21 cellular contexts compared by ENCODE assay signal in the genomic region with DNA sequence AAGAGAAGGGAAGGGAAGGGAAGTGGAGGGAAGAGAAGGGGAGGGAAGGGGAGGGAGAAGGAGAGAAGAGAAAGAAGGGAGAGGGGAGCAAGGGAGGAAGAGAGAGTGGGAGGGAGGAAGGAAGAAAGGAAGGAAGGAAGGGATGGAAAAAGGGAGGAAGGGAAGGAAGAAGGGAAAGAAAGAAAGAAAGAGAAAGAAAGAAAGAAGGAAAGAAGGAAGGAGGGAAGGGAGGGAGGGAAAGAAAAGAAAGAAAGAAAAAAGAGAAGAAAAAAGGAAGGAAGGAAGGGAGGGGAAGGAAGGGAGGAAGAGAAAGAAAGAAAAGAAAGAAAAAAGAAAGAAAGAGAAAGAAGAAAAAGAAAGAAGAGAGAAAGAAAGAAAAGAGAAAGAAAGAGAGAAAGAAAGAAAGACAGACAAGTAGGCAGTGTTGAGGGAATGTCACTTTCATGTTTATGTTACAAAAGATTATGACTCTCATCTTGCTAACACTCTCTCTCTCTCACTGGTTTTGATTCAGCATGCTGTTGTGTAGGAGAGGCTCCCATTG. TPM values are rescaled to one million over a fixed set of nuclear protein-coding genes. Genes with fewer than 3 reads are reported as not detected.
DNase-seq lines count a peak whose midpoint lies in the region; ATAC-seq, FAIRE-seq and TF ChIP-seq lines count a peak whose summit lies in the region.
"Had no signal": no experiment of that assay in that cellular context is flagged by ENCODE, and none has a peak within 500 bp of the region (broad histone marks: within the 10 kb centered on the region; RNA-seq: fewer than 3 reads in every experiment).

No MANE protein-coding gene starts in this region.

- H4K20me1 ChIP-seq in HepG2 (ENCODE audit: insufficient read depth, low read length) = no peaks in the 10 kb centered on the region

- TF ChIP-seq POLR2A in HepG2 (IDR thresholded peaks at IDR 0.05; ENCODE audit: insufficient read depth in 1 of 2, low read depth in 2 of 2, low read length in 2 of 2) (no peak), right lobe of liver (IDR thresholded peaks at IDR 0.05) (no peak)

- TF ChIP-seq EP300 in HepG2 (IDR thresholded peaks at IDR 0.05; ENCODE audit: low read depth in 2 of 2, low read length in 2 of 2) (no peak), HepG2 (CRISPR knock-in tag; IDR thresholded peaks at IDR 0.05; ENCODE audit: borderline replicate concordance) (no peak)

- no peaks in the 10 kb centered on the region for H3K9me3 ChIP-seq in HepG2 (ENCODE audit: low read length)
- no peaks in the 10 kb centered on the region for H3K9me3 ChIP-seq in right lobe of liver
- H3K9me3 ChIP-seq in HEK293 (ENCODE audit: control insufficient read depth, insufficient read depth, low read depth, low read length) = no peaks in the 10 kb centered on the region
- H3K9me3 ChIP-seq: A549, Caco-2 had no signal

- no peaks in the 10 kb centered on the region for H3K36me3 ChIP-seq in HepG2 (replicated peaks in 1 of 2; ENCODE audit: control insufficient read depth in 1 of 2, insufficient read depth in 2 of 2, low read length in 2 of 2)
- H3K36me3 ChIP-seq in right lobe of liver = no peaks in the 10 kb centered on the region
- H3K36me3 ChIP-seq in HEK293 (ENCODE audit: control insufficient read depth in 2 of 2, insufficient read depth in 1 of 2, low read length in 2 of 2) = no peaks in the 10 kb centered on the region

- H3K79me2 ChIP-seq in HepG2 (ENCODE audit: insufficient read depth, low read length) = no peaks in the 10 kb centered on the region

- no peak overlapping the region for H3K4me3 ChIP-seq in HepG2 (replicated peaks in 1 of 3; ENCODE audit: insufficient read depth in 1 of 3, low read depth in 2 of 3, low read length in 3 of 3)
- H3K4me3 ChIP-seq in right lobe of liver = no peak overlapping the region
- no peak overlapping the region for H3K4me3 ChIP-seq in HEK293 (ENCODE audit: low read depth, low read length)
- H3K4me3 ChIP-seq: A549 had no signal

- TF ChIP-seq RAD21 in HepG2 (CRISPR knock-in tag; IDR thresholded peaks at IDR 0.05) = no peak

- intact Hi-C loops in HepG2 (cut with micrococcal nuclease; ENCODE audit: unreplicated experiment) = no loop called here
- intact Hi-C loops in right lobe of liver (cut with DNase I) = no loop called here

- FAIRE-seq in HepG2 (lab: Jason Lieb, UNC) = no peak
- FAIRE-seq: A549, GM12892, GM19239, H1 had no signal

- H3K4me1 ChIP-seq in HepG2 (ENCODE audit: insufficient read depth, low read length) (no peaks in the 10 kb centered on the region), right lobe of liver (no peaks in the 10 kb centered on the region), HEK293 (ENCODE audit: control insufficient read depth, insufficient read depth, low read length) (no peaks in the 10 kb centered on the region)
- H3K4me1 ChIP-seq: A549, Caco-2 had no signal

- TF ChIP-seq CTCF in HepG2 (CRISPR knock-in tag; IDR thresholded peaks at IDR 0.05) (no peak), right lobe of liver (IDR thresholded peaks at IDR 0.05) (no peak), HEK293 (tag by site-specific recombination; IDR thresholded peaks at IDR 0.05) (no peak), GM13976 (IDR thresholded peaks at IDR 0.05; ENCODE audit: borderline replicate concordance, control extremely low read depth, extremely low read depth, insufficient read depth, missing control alignments) (no peak)

- CTCF ChIA-PET in HepG2 (lab: Yijun Ruan, JAX; ENCODE audit: low intra/inter-chr PET ratio, low total read pairs) (no interaction called here), HEK293 (lab: Yijun Ruan, JAX) (no interaction called here)

- H3K4me2 ChIP-seq in HepG2 (ENCODE audit: low read depth, low read length) = no peak overlapping the region
- H3K4me2 ChIP-seq: A549 had no signal

- H3K27me3 ChIP-seq in HepG2 (ENCODE audit: control insufficient read depth in 1 of 2, insufficient read depth in 2 of 2, low read length in 2 of 2) = no peaks in the 10 kb centered on the region
- no peaks in the 10 kb centered on the region for H3K27me3 ChIP-seq in right lobe of liver

- in situ Hi-C loops in HepG2 (cut with HindIII; ENCODE audit: extremely low pct_ligation_motif_present, low pct_unique_long_range_greater_than_20kb) (no loop called here), GM13976 (cut with MboI; ENCODE audit: low sequenced_read_pairs, unreplicated experiment) (no loop called here)

- DNase-seq in HepG2 (ENCODE audit: low spot score) = no peak
- DNase-seq in right lobe of liver = no peak
- peak; percentile 2 for DNase-seq in left kidney (ENCODE audit: low read depth, low spot score)
- DNase-seq in GM13976 (ENCODE audit: low spot score) = no peak
- DNase-seq: 8988T; ACHN; AML-193; C1 segment of cervical spinal cord; Caco-2; CD4-positive, CD25-positive, alpha-beta regulatory T cell; CD8-positive, alpha-beta T cell; DMS153; DND-41; H7; HCEC 1CT had no signal

- BruUV-seq in HepG2 (replicated peaks; lab: Mats Ljungman, UMichigan) = no TSS peak

- no peak overlapping the region for H3K9ac ChIP-seq in HepG2 (ENCODE audit: insufficient read depth, low read depth, low read length)

- ATAC-seq in HepG2 (no peak), right lobe of liver (no peak), GM21423 (IDR thresholded peaks at IDR 0.05; ENCODE audit: unreplicated experiment) (no peak)
- ATAC-seq: A549; CD8-positive, alpha-beta T cell had no signal

- POLR2A ChIA-PET in HepG2 (lab: Yijun Ruan, JAX) (no interaction called here), HEK293 (lab: Yijun Ruan, JAX) (no interaction called here)

- H2AFZ ChIP-seq in HepG2 (ENCODE audit: low read length) = no peak overlapping the region

- H3K27ac ChIP-seq in HepG2 (ENCODE audit: extremely low read length, insufficient read depth, low read length) (no peak overlapping the region), right lobe of liver (no peak overlapping the region), HEK293 (ENCODE audit: extremely low read depth, low read depth, low read length) (no peak overlapping the region)
- H3K27ac ChIP-seq: A549 had no signal

TF ChIP-seq in HepG2, 621 proteins besides CTCF, POLR2A, EP300 and RAD21 (continues in another document):
- TF ChIP-seq HMGA1 (CRISPR knock-in tag; conservative IDR thresholded peaks at IDR 0.05) (no peak), FOXA1 (IDR thresholded peaks at IDR 0.05) (0 out of 2 replicates have a peak, but pooled peaks have one; percentile 12), FOXA1 (CRISPR knock-in tag; IDR thresholded peaks at IDR 0.05) (no peak), FOXK2 (IDR thresholded peaks at IDR 0.05) (peak; percentile 19; the same call in 1 of the 2 replicates)
- TF ChIP-seq, protein P1, sequence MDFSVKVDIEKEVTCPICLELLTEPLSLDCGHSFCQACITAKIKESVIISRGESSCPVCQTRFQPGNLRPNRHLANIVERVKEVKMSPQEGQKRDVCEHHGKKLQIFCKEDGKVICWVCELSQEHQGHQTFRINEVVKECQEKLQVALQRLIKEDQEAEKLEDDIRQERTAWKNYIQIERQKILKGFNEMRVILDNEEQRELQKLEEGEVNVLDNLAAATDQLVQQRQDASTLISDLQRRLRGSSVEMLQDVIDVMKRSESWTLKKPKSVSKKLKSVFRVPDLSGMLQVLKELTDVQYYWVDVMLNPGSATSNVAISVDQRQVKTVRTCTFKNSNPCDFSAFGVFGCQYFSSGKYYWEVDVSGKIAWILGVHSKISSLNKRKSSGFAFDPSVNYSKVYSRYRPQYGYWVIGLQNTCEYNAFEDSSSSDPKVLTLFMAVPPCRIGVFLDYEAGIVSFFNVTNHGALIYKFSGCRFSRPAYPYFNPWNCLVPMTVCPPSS (IDR thresholded peaks at IDR 0.05) = peak; percentile 68; the same call in 1 of the 2 replicates

TF ChIP-seq in HEK293, 187 proteins besides CTCF, POLR2A, EP300 and RAD21:
- TF ChIP-seq ZNF366 (tag by site-specific recombination; conservative IDR thresholded peaks at IDR 0.05) = peak; percentile 55
- no peak for TF ChIP-seq MYNN (tag by site-specific recombination; IDR thresholded peaks at IDR 0.05; ENCODE audit: borderline replicate concordance)

RNA-seq across cellular contexts. Expression of a gene that starts 58.0 kb away (rescaled TPM):
- total RNA-seq in HepG2 (2016; rRNA removed; fragmentation: Illumina TruSeq; extraction: Trizol) (0.06 and 0.07 TPM in 2 replicates), right lobe of liver (under 1 TPM in 3 of 6 experiments, not detected in 3; 0.06 to 0.30 (median 0.20) TPM)
- not detected in 2 replicates for total RNA-seq in HepG2 (2016; cell fraction: cytosol; rRNA removed; fragmentation: Illumina TruSeq; extraction: Trizol; ENCODE audit: low read depth)
- total RNA-seq in HepG2 (2016; cell fraction: insoluble cytoplasmic fraction; rRNA removed; fragmentation: Illumina TruSeq; extraction: Trizol) = 0.02 and 0.10 TPM in 2 replicates
- 0.03 TPM in 1 of 2 replicates, not detected in the other for total RNA-seq in HepG2 (2016; cell fraction: membrane; rRNA removed; fragmentation: Illumina TruSeq; extraction: Trizol)
- total RNA-seq in HepG2 (2016; cell fraction: nucleus; rRNA removed; fragmentation: Illumina TruSeq; extraction: Trizol) = not detected in 2 replicates
- 0.03 and 0.09 TPM in 2 replicates for polyA plus RNA-seq in HepG2 (2011; rRNA removed)
- 0.03 TPM in 2 replicates for polyA plus RNA-seq in HepG2 (2011; cell fraction: cytosol; rRNA removed)
- 0.06 TPM in 1 of 2 replicates, not detected in the other for polyA plus RNA-seq in HepG2 (2011; cell fraction: nucleus; rRNA removed)
- not detected in 2 replicates for polyA plus RNA-seq in HepG2 (2012)
- polyA plus RNA-seq in HepG2 (2016; cell fraction: cytosol; fragmentation: Illumina TruSeq; extraction: Trizol; ENCODE audit: low read depth) = not detected in 2 replicates
- polyA plus RNA-seq in HepG2 (2016; cell fraction: insoluble cytoplasmic fraction; fragmentation: Illumina TruSeq; extraction: Trizol; ENCODE audit: low read depth) = 0.05 and 0.08 TPM in 2 replicates
- polyA plus RNA-seq in HepG2 (2016; cell fraction: membrane; fragmentation: Illumina TruSeq; extraction: Trizol; ENCODE audit: low read depth) = not detected in 2 replicates
- polyA plus RNA-seq in HepG2 (2016; cell fraction: nucleus; fragmentation: Illumina TruSeq; extraction: Trizol; ENCODE audit: insufficient read depth, low read depth) = not detected in 2 replicates
- 0.04 and 0.49 TPM in 2 replicates for polyA minus RNA-seq in HepG2 (2011; rRNA and poly(A)+ RNA removed; ENCODE audit: low replicate concordance)
- not detected in 2 replicates for polyA minus RNA-seq in HepG2 (2011; cell fraction: cytosol; rRNA and poly(A)+ RNA removed)
- polyA minus RNA-seq in HepG2 (2011; cell fraction: nucleus; rRNA and poly(A)+ RNA removed) = 0.12 and 0.26 TPM in 2 replicates
- total RNA-seq: Caco-2; CD4-positive, CD25-positive, alpha-beta regulatory T cell; CD8-positive, alpha-beta T cell; H1 had no signal
- polyA plus RNA-seq: A549; CD4-positive, CD25-positive, alpha-beta regulatory T cell had no signal
